ENCODE assay signal across 8 cellular contexts in genomic region chr19:1592023-1592754, GRCh38. TPM values are rescaled to one million over a fixed set of nuclear protein-coding genes. Genes with fewer than 3 reads are reported as not detected.
DNase-seq lines count a peak whose midpoint lies in the region; ATAC-seq and TF ChIP-seq lines count a peak whose summit lies in the region.

No MANE protein-coding gene starts in this region.

- DNase-seq in DMS53 (lab: John Stamatoyannopoulos, UW) = peak; percentile 94
- DNase-seq in HuH-7 (ENCODE audit: low spot score) = peak; percentile 84
- DNase-seq in activated T-helper 2 cell treated with anti-CD3 and anti-CD28 coated beads, Interferon-gamma antibody, Interleukin-2, Interleukin-4, amounts not matched to agents 10 μg/mL and 5 μg/mL and 100 μg/mL, durations not matched to agents 14 hours and 24 hours and 36 hours (ENCODE audit: low spot score) = peak; percentile 81
- DNase-seq in fibroblast of peridontal ligament (ENCODE audit: extremely low read depth) = peak; percentile 83
- peak; percentile 94 for DNase-seq in natural killer cell treated with Interleukin-12 subunit alpha and Interleukin-12 subunit beta and Interleukin-15 and Interleukin-18, amount 100 ng/mL, for 72 hours (ENCODE audit: low spot score)
- peak; percentile 74 to 91 (median 81) for DNase-seq in stimulated activated naive CD4-positive, alpha-beta T cell (lab: John Stamatoyannopoulos, UW)

- peak overlapping the region; percentile 88 for H3K4me3 Mint-ChIP-seq in activated T-helper 2 cell treated with anti-CD3 and anti-CD28 coated beads, Interferon-gamma antibody, Interleukin-2, Interleukin-4, amounts not matched to agents 10 μg/mL and 5 μg/mL and 100 μg/mL, durations not matched to agents 14 hours and 24 hours and 36 hours (ENCODE audit: low read depth)
- peak overlapping the region; percentile 92 for H3K4me3 Mint-ChIP-seq in natural killer cell treated with Interleukin-12 subunit alpha and Interleukin-12 subunit beta and Interleukin-15 and Interleukin-18, amount 100 ng/mL, for 72 hours

- ATAC-seq in GM21515 (IDR thresholded peaks at IDR 0.05; ENCODE audit: unreplicated experiment) = peak; percentile 53
- ATAC-seq in natural killer cell treated with Interleukin-12 subunit alpha and Interleukin-12 subunit beta and Interleukin-15 and Interleukin-18, amount 100 ng/mL, for 72 hours = peak; percentile 91

- no peaks in the 10 kb centered on the region for H3K27me3 Mint-ChIP-seq in activated T-helper 2 cell treated with anti-CD3 and anti-CD28 coated beads, Interferon-gamma antibody, Interleukin-2, Interleukin-4, amounts not matched to agents 10 μg/mL and 5 μg/mL and 100 μg/mL, durations not matched to agents 14 hours and 24 hours and 36 hours (ENCODE audit: low read depth)
- no peaks in the 10 kb centered on the region for H3K27me3 Mint-ChIP-seq in natural killer cell treated with Interleukin-12 subunit alpha and Interleukin-12 subunit beta and Interleukin-15 and Interleukin-18, amount 100 ng/mL, for 72 hours

- peaks cover 34% of the 10 kb centered on the region for H3K36me3 Mint-ChIP-seq in activated T-helper 2 cell treated with anti-CD3 and anti-CD28 coated beads, Interferon-gamma antibody, Interleukin-2, Interleukin-4, amounts not matched to agents 10 μg/mL and 5 μg/mL and 100 μg/mL, durations not matched to agents 14 hours and 24 hours and 36 hours (ENCODE audit: low read depth)
- no peaks in the 10 kb centered on the region for H3K36me3 Mint-ChIP-seq in natural killer cell treated with Interleukin-12 subunit alpha and Interleukin-12 subunit beta and Interleukin-15 and Interleukin-18, amount 100 ng/mL, for 72 hours

- peaks cover 18% of the 10 kb centered on the region for H3K4me1 Mint-ChIP-seq in activated T-helper 2 cell treated with anti-CD3 and anti-CD28 coated beads, Interferon-gamma antibody, Interleukin-2, Interleukin-4, amounts not matched to agents 10 μg/mL and 5 μg/mL and 100 μg/mL, durations not matched to agents 14 hours and 24 hours and 36 hours (ENCODE audit: low read depth)
- peaks cover 12 to 13% of the 10 kb centered on the region in 2 donors for H3K4me1 Mint-ChIP-seq in natural killer cell treated with Interleukin-12 subunit alpha and Interleukin-12 subunit beta and Interleukin-15 and Interleukin-18, amount 100 ng/mL, for 72 hours (ENCODE audit: low read depth in 2 of 2)

- intact Hi-C loops in activated T-helper 2 cell treated with anti-CD3 and anti-CD28 coated beads, Interferon-gamma antibody, Interleukin-2, Interleukin-4, amounts not matched to agents 10 μg/mL and 5 μg/mL and 100 μg/mL, durations not matched to agents 14 hours and 24 hours and 36 hours (cut with micrococcal nuclease) = loop anchor here (1.0 to 5.0 kb wide), 2 partner anchors 13 to 60 kb away; partner anchors contain the start of genes TCF3 and UQCR11

- H3K9me3 Mint-ChIP-seq in activated T-helper 2 cell treated with anti-CD3 and anti-CD28 coated beads, Interferon-gamma antibody, Interleukin-2, Interleukin-4, amounts not matched to agents 10 μg/mL and 5 μg/mL and 100 μg/mL, durations not matched to agents 14 hours and 24 hours and 36 hours = no peaks in the 10 kb centered on the region
- H3K9me3 Mint-ChIP-seq in natural killer cell treated with Interleukin-12 subunit alpha and Interleukin-12 subunit beta and Interleukin-15 and Interleukin-18, amount 100 ng/mL, for 72 hours = no peaks in the 10 kb centered on the region

- peak overlapping the region; percentile 84 for H3K27ac Mint-ChIP-seq in activated T-helper 2 cell treated with anti-CD3 and anti-CD28 coated beads, Interferon-gamma antibody, Interleukin-2, Interleukin-4, amounts not matched to agents 10 μg/mL and 5 μg/mL and 100 μg/mL, durations not matched to agents 14 hours and 24 hours and 36 hours
- H3K27ac Mint-ChIP-seq in natural killer cell treated with Interleukin-12 subunit alpha and Interleukin-12 subunit beta and Interleukin-15 and Interleukin-18, amount 100 ng/mL, for 72 hours = peak overlapping the region; percentile 81 to 90

TF ChIP-seq in PFSK-1, 5 proteins besides CTCF, POLR2A, EP300 and RAD21:
- TF ChIP-seq FOXP2 (optimal IDR thresholded peaks at IDR 0.05; ENCODE audit: borderline replicate concordance, extremely low read depth, extremely low read length, insufficient read depth) (peak; percentile 83), TAF1 (IDR thresholded peaks at IDR 0.05; ENCODE audit: borderline replicate concordance, insufficient read depth, low read length) (peak; percentile 97), POLR2AphosphoS5 (IDR thresholded peaks at IDR 0.05; ENCODE audit: low read depth, low read length) (peak; percentile 84; the same call in 1 of the 2 replicates), SIN3A (IDR thresholded peaks at IDR 0.05; ENCODE audit: borderline replicate concordance, insufficient read depth, low read length) (no peak)
- TF ChIP-seq, protein P1, sequence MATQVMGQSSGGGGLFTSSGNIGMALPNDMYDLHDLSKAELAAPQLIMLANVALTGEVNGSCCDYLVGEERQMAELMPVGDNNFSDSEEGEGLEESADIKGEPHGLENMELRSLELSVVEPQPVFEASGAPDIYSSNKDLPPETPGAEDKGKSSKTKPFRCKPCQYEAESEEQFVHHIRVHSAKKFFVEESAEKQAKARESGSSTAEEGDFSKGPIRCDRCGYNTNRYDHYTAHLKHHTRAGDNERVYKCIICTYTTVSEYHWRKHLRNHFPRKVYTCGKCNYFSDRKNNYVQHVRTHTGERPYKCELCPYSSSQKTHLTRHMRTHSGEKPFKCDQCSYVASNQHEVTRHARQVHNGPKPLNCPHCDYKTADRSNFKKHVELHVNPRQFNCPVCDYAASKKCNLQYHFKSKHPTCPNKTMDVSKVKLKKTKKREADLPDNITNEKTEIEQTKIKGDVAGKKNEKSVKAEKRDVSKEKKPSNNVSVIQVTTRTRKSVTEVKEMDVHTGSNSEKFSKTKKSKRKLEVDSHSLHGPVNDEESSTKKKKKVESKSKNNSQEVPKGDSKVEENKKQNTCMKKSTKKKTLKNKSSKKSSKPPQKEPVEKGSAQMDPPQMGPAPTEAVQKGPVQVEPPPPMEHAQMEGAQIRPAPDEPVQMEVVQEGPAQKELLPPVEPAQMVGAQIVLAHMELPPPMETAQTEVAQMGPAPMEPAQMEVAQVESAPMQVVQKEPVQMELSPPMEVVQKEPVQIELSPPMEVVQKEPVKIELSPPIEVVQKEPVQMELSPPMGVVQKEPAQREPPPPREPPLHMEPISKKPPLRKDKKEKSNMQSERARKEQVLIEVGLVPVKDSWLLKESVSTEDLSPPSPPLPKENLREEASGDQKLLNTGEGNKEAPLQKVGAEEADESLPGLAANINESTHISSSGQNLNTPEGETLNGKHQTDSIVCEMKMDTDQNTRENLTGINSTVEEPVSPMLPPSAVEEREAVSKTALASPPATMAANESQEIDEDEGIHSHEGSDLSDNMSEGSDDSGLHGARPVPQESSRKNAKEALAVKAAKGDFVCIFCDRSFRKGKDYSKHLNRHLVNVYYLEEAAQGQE (IDR thresholded peaks at IDR 0.05; ENCODE audit: insufficient read depth in 1 of 2, low read depth in 2 of 2, low read length in 2 of 2) = peak in 1 of 2 experiments; percentile 60; a peak in 2 of 4 replicates

RNA-seq across cellular contexts. Expression of gene MBD3, which starts 0.5 kb away (rescaled TPM):
- polyA plus RNA-seq in PFSK-1 (2012; ENCODE audit: insufficient read length, low read depth) = 121 TPM
- total RNA-seq in activated T-helper 2 cell treated with anti-CD3 and anti-CD28 coated beads, Interferon-gamma antibody, Interleukin-2, Interleukin-4, amounts not matched to agents 10 μg/mL and 5 μg/mL and 100 μg/mL, durations not matched to agents 14 hours and 24 hours and 36 hours = 123 and 125 TPM in 2 replicates
- 100 to 1,000 TPM in 1 of 2 donors, 10 to 100 TPM in 1; 92.5 to 233 TPM for total RNA-seq in natural killer cell treated with Interleukin-12 subunit alpha and Interleukin-12 subunit beta and Interleukin-15 and Interleukin-18, amount 100 ng/mL, for 72 hours

RNA-seq across cellular contexts. Expression of gene UQCR11, which starts 13.1 kb away (rescaled TPM):
- 399 TPM for polyA plus RNA-seq in PFSK-1 (2012; ENCODE audit: insufficient read length, low read depth)
- total RNA-seq in activated T-helper 2 cell treated with anti-CD3 and anti-CD28 coated beads, Interferon-gamma antibody, Interleukin-2, Interleukin-4, amounts not matched to agents 10 μg/mL and 5 μg/mL and 100 μg/mL, durations not matched to agents 14 hours and 24 hours and 36 hours = 163 and 184 TPM in 2 replicates
- 100 to 1,000 TPM; 179 to 184 TPM for total RNA-seq in natural killer cell treated with Interleukin-12 subunit alpha and Interleukin-12 subunit beta and Interleukin-15 and Interleukin-18, amount 100 ng/mL, for 72 hours

RNA-seq across cellular contexts. Expression of gene MEX3D, which starts 24.1 kb away (rescaled TPM):
- polyA plus RNA-seq in PFSK-1 (2012; ENCODE audit: insufficient read length, low read depth) = 27.3 TPM
- total RNA-seq in activated T-helper 2 cell treated with anti-CD3 and anti-CD28 coated beads, Interferon-gamma antibody, Interleukin-2, Interleukin-4, amounts not matched to agents 10 μg/mL and 5 μg/mL and 100 μg/mL, durations not matched to agents 14 hours and 24 hours and 36 hours = 14.9 and 15.4 TPM in 2 replicates
- total RNA-seq in natural killer cell treated with Interleukin-12 subunit alpha and Interleukin-12 subunit beta and Interleukin-15 and Interleukin-18, amount 100 ng/mL, for 72 hours = 1 to 10 TPM; 6.8 to 7.4 TPM

Comparison
In these comparisons a context has a peak if more than half of its experiments do, and no peak if none do; other contexts are left out.
1. Peak in every context shown above with its lines: DNase-seq and ATAC-seq.